Comparison of ENCODE assay signal across 17 cellular contexts in genomic region chr14:106207316-106207715, GRCh38.
DNase-seq lines count a peak whose midpoint lies in the region; ATAC-seq and TF ChIP-seq lines count a peak whose summit lies in the region.
"Had no signal": no experiment of that assay in that cellular context is flagged by ENCODE, and none has a peak within 500 bp of the region (broad histone marks: within the 10 kb centered on the region; RNA-seq: fewer than 3 reads in every experiment).

No MANE protein-coding gene starts in this region.

- no peaks in the 10 kb centered on the region for H3K9me3 ChIP-seq in testis
- H3K9me3 ChIP-seq: HAP-1 had no signal

- DNase-seq in activated T-cell treated with anti-CD3 and anti-CD28 coated beads, Interleukin-2, amount 50 U/mL, for 72 hours = no peak
- DNase-seq in activated T-cell treated with anti-CD3 and anti-CD28 coated beads, Interleukin-2, amount 50 U/mL, for 24 hours = no peak
- DNase-seq in LoVo (ENCODE audit: low spot score) (peak; percentile 78), activated gamma-delta T cell treated with Interleukin-2 at 50 U/mL for 16 hours (no peak), testis (no peak)
- DNase-seq in stimulated activated CD8-positive, alpha-beta memory T cell treated with anti-CD3 and anti-CD28 coated beads, Interleukin-4, amount 100 ng/mL, for 48 hours = no peak
- DNase-seq: AML-193; C1 segment of cervical spinal cord; CD4-positive, alpha-beta T cell; DMS79; GDM1; IMR-90; KBM-7 had no signal

- H3K27ac Mint-ChIP-seq in activated T-cell treated with anti-CD3 and anti-CD28 coated beads, Interleukin-2, amount 50 U/mL, for 72 hours = no peak overlapping the region
- no peak overlapping the region for H3K27ac Mint-ChIP-seq in activated T-cell treated with anti-CD3 and anti-CD28 coated beads, Interleukin-2, amount 50 U/mL, for 24 hours
- H3K27ac Mint-ChIP-seq: CD4-positive, alpha-beta T cell had no signal

- H3K36me3 ChIP-seq in testis (ENCODE audit: low read depth, missing control alignments) = no peaks in the 10 kb centered on the region
- H3K36me3 ChIP-seq: HAP-1 had no signal

- TF ChIP-seq CTCF in VCaP (conservative IDR thresholded peaks at IDR 0.05) (no peak), testis (IDR thresholded peaks at IDR 0.05) (no peak)

- intact Hi-C loops in testis (cut with DNase I; ENCODE audit: low total_unique reads) = no loop called here

- peak; percentile 56 to 59 for ATAC-seq in activated T-cell treated with anti-CD3 and anti-CD28 coated beads, Interleukin-2, amount 50 U/mL, for 72 hours (replicated peaks in 1 of 2)

- no peak overlapping the region for H3K4me3 ChIP-seq in testis
- H3K4me3 ChIP-seq: HAP-1 had no signal

- no peak overlapping the region for H3K4me3 Mint-ChIP-seq in activated T-cell treated with anti-CD3 and anti-CD28 coated beads, Interleukin-2, amount 50 U/mL, for 72 hours
- H3K4me3 Mint-ChIP-seq in activated T-cell treated with anti-CD3 and anti-CD28 coated beads, Interleukin-2, amount 50 U/mL, for 24 hours = no peak overlapping the region
- H3K4me3 Mint-ChIP-seq: CD4-positive, alpha-beta T cell had no signal

- H3K27me3 Mint-ChIP-seq in activated T-cell treated with anti-CD3 and anti-CD28 coated beads, Interleukin-2, amount 50 U/mL, for 72 hours (ENCODE audit: low read depth) = peaks cover 42% of the 10 kb centered on the region
- H3K27me3 Mint-ChIP-seq in activated T-cell treated with anti-CD3 and anti-CD28 coated beads, Interleukin-2, amount 50 U/mL, for 24 hours = peaks cover 14% of the 10 kb centered on the region

- TF ChIP-seq POLR2A in testis (IDR thresholded peaks at IDR 0.05) = no peak

- no peaks in the 10 kb centered on the region for H3K27me3 ChIP-seq in testis

- no peaks in the 10 kb centered on the region for H3K9me3 Mint-ChIP-seq in activated T-cell treated with anti-CD3 and anti-CD28 coated beads, Interleukin-2, amount 50 U/mL, for 72 hours
- H3K9me3 Mint-ChIP-seq in activated T-cell treated with anti-CD3 and anti-CD28 coated beads, Interleukin-2, amount 50 U/mL, for 24 hours = no peaks in the 10 kb centered on the region
- H3K9me3 Mint-ChIP-seq: CD4-positive, alpha-beta T cell had no signal

- H3K4me1 ChIP-seq in testis = peaks cover 8% of the 10 kb centered on the region
- H3K4me1 ChIP-seq: HAP-1 had no signal

- H3K36me3 Mint-ChIP-seq in activated T-cell treated with anti-CD3 and anti-CD28 coated beads, Interleukin-2, amount 50 U/mL, for 72 hours (ENCODE audit: insufficient read depth in 2 of 2) = no peaks in the 10 kb centered on the region
- no peaks in the 10 kb centered on the region for H3K36me3 Mint-ChIP-seq in activated T-cell treated with anti-CD3 and anti-CD28 coated beads, Interleukin-2, amount 50 U/mL, for 24 hours (ENCODE audit: low read depth)

- peaks cover 26% of the 10 kb centered on the region for H3K4me1 Mint-ChIP-seq in activated T-cell treated with anti-CD3 and anti-CD28 coated beads, Interleukin-2, amount 50 U/mL, for 72 hours (ENCODE audit: low read depth)
- peaks cover 15% of the 10 kb centered on the region for H3K4me1 Mint-ChIP-seq in activated T-cell treated with anti-CD3 and anti-CD28 coated beads, Interleukin-2, amount 50 U/mL, for 24 hours (ENCODE audit: low read depth)

- H3K27ac ChIP-seq in VCaP (peak overlapping the region; percentile 14; the same call in 1 of the 2 replicates), testis (no peak overlapping the region)
- H3K27ac ChIP-seq: 22Rv1, HL-60 had no signal

- 40 to 55% methylated on average over 1 of the region's 1 CpG for WGBS in testis, 2 donors
